6 cellular contexts compared by ENCODE assay signal in the genomic region with DNA sequence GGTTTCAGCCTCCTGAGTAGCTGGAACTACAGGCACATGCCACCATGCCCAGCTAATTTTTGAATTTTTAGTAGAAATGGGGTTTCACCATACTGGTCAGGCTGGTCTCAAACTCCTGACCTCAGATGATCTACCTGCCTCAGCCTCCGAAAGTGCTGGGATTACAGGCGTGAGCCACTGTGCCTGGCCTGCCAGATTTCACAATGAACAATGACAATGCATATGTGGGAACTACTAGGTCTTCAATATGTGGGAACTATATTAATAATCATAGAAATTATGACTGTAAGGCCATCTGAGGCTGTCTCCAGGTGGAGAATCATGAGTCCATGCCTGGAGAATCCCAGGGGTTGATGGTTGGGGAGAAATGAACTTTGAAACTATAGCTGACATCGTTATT. TPM values are rescaled to one million over a fixed set of nuclear protein-coding genes. Genes with fewer than 3 reads are reported as not detected.
"Had no signal": no experiment of that assay in that cellular context is flagged by ENCODE, and none has a peak within 500 bp of the region (broad histone marks: within the 10 kb centered on the region; RNA-seq: fewer than 3 reads in every experiment).

No MANE protein-coding gene starts in this region.

RNA-seq across cellular contexts. Expression of a gene that starts 7.2 kb away (rescaled TPM):
- total RNA-seq: activated CD8-positive, alpha-beta memory T cell treated with anti-CD3 and anti-CD28 coated beads, Interleukin-2, amount 10 ng/mL, durations not matched to agents 7 days and 5 days; activated T-helper 1 cell treated with anti-CD3 and anti-CD28 coated beads, Interleukin-12 subunit alpha, Interleukin-12 subunit beta, Interleukin-2, Interleukin-4 antibody, amounts not matched to agents 30 ng/mL and 10 ng/mL and 1 ng/mL, durations not matched to agents 14 hours and 24 hours and 36 hours; ascending aorta; bronchial epithelial cell; RPMI7951; WTC11 had no signal

RNA-seq across cellular contexts. Expression of a gene that starts 19.3 kb away (rescaled TPM):
- total RNA-seq: activated CD8-positive, alpha-beta memory T cell treated with anti-CD3 and anti-CD28 coated beads, Interleukin-2, amount 10 ng/mL, durations not matched to agents 7 days and 5 days; activated T-helper 1 cell treated with anti-CD3 and anti-CD28 coated beads, Interleukin-12 subunit alpha, Interleukin-12 subunit beta, Interleukin-2, Interleukin-4 antibody, amounts not matched to agents 30 ng/mL and 10 ng/mL and 1 ng/mL, durations not matched to agents 14 hours and 24 hours and 36 hours; ascending aorta; bronchial epithelial cell; RPMI7951 had no signal
